1 cellular context compared by ENCODE assay signal in the genomic region with DNA sequence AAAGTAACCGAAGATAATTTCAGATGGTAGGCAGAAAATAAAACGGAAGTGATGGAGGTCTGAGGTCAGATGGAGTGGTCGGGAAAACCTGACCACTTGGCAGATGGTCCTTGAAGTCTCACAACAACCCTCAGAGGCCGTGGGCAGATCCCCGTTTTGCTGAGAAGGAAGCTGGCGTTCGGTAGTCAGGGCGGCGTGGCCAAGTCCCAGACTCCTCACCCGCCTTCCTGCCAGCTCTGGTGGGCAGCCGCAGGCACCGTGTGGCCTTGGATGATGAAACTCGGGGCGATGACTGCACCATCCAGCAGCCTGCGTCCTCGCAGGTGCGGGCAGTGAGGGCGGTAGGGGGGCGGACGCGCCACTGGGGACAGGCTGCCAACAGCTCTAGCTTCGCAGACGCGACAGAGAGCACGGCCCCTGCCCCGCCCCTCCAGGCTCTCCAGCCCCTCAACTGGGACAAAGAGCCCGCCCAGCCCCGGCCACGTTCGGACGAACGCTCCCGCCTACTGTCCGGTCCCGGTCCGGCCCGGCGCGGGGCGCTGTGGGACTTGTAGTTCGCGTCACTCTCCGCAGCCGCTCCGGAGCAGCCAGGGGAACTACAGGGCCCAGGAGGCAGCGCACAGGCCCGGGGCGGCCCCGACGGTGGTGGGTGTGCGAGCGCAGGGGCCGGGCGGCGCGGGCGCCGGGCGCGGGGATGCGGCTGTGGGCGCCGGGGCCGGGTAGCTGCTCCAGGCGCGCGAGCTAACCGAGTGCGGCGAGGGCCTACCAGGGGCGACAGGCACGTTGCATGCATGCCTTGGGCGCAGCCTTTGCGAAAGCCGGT.
TF ChIP-seq lines count a peak whose summit lies in the region.

A gene with protein sequence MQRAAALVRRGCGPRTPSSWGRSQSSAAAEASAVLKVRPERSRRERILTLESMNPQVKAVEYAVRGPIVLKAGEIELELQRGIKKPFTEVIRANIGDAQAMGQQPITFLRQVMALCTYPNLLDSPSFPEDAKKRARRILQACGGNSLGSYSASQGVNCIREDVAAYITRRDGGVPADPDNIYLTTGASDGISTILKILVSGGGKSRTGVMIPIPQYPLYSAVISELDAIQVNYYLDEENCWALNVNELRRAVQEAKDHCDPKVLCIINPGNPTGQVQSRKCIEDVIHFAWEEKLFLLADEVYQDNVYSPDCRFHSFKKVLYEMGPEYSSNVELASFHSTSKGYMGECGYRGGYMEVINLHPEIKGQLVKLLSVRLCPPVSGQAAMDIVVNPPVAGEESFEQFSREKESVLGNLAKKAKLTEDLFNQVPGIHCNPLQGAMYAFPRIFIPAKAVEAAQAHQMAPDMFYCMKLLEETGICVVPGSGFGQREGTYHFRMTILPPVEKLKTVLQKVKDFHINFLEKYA (plus strand): TSS at position 673 of the 823 bp plus-strand sequence. CDS start 354 bp downstream, outside the sequence.

TF ChIP-seq in K562, 482 proteins besides CTCF, POLR2A, EP300 and RAD21 (continued from another document and continues in another):
- TF ChIP-seq POLR3G (IDR thresholded peaks at IDR 0.05; ENCODE audit: extremely low read depth, insufficient read length, insufficient replicate concordance) (no peak), ZNF274 (IDR thresholded peaks at IDR 0.05; ENCODE audit: borderline replicate concordance, low read depth, low read length) (no peak), ZBTB40 (IDR thresholded peaks at IDR 0.05) (0 out of 2 replicates have a peak, but pooled peaks have one; percentile 44), ZBTB40 (CRISPR knock-in tag; IDR thresholded peaks at IDR 0.05) (no peak), ELF2 (CRISPR knock-in tag; IDR thresholded peaks at IDR 0.05) (no peak), NRF1 (conservative IDR thresholded peaks at IDR 0.05 in 1 of 2, IDR thresholded peaks at IDR 0.05 in 1 of 2) (peak; percentile 74 to 79), ZBTB9 (CRISPR knock-in tag; IDR thresholded peaks at IDR 0.05) (0 out of 2 replicates have a peak, but pooled peaks have one; percentile 44), PHF21A (IDR thresholded peaks at IDR 0.05; ENCODE audit: borderline replicate concordance, low read depth) (no peak), SREBF2 (CRISPR knock-in tag; IDR thresholded peaks at IDR 0.05) (no peak), CEBPG (CRISPR knock-in tag; IDR thresholded peaks at IDR 0.05) (peak; percentile 98), CEBPG (tag; conservative IDR thresholded peaks at IDR 0.05 in 1 of 2, IDR thresholded peaks at IDR 0.05 in 1 of 2) (peak; percentile 87 to 95), C11orf30 (IDR thresholded peaks at IDR 0.05; ENCODE audit: low read depth) (no peak), ZNF143 (CRISPR knock-in tag; IDR thresholded peaks at IDR 0.05) (peak; percentile 94), SRSF7 (optimal IDR thresholded peaks at IDR 0.05; ENCODE audit: low read depth, low read length) (no peak), ZNF224 (CRISPR knock-in tag; IDR thresholded peaks at IDR 0.05) (no peak), ZNF354B (CRISPR knock-in tag; IDR thresholded peaks at IDR 0.05) (no peak), MBD2 (IDR thresholded peaks at IDR 0.05; ENCODE audit: borderline replicate concordance, low read depth) (peak; percentile 54; the same call in 1 of the 2 replicates), MCM5 (IDR thresholded peaks at IDR 0.05; ENCODE audit: low read depth) (no peak)
- TF ChIP-seq, protein P1, sequence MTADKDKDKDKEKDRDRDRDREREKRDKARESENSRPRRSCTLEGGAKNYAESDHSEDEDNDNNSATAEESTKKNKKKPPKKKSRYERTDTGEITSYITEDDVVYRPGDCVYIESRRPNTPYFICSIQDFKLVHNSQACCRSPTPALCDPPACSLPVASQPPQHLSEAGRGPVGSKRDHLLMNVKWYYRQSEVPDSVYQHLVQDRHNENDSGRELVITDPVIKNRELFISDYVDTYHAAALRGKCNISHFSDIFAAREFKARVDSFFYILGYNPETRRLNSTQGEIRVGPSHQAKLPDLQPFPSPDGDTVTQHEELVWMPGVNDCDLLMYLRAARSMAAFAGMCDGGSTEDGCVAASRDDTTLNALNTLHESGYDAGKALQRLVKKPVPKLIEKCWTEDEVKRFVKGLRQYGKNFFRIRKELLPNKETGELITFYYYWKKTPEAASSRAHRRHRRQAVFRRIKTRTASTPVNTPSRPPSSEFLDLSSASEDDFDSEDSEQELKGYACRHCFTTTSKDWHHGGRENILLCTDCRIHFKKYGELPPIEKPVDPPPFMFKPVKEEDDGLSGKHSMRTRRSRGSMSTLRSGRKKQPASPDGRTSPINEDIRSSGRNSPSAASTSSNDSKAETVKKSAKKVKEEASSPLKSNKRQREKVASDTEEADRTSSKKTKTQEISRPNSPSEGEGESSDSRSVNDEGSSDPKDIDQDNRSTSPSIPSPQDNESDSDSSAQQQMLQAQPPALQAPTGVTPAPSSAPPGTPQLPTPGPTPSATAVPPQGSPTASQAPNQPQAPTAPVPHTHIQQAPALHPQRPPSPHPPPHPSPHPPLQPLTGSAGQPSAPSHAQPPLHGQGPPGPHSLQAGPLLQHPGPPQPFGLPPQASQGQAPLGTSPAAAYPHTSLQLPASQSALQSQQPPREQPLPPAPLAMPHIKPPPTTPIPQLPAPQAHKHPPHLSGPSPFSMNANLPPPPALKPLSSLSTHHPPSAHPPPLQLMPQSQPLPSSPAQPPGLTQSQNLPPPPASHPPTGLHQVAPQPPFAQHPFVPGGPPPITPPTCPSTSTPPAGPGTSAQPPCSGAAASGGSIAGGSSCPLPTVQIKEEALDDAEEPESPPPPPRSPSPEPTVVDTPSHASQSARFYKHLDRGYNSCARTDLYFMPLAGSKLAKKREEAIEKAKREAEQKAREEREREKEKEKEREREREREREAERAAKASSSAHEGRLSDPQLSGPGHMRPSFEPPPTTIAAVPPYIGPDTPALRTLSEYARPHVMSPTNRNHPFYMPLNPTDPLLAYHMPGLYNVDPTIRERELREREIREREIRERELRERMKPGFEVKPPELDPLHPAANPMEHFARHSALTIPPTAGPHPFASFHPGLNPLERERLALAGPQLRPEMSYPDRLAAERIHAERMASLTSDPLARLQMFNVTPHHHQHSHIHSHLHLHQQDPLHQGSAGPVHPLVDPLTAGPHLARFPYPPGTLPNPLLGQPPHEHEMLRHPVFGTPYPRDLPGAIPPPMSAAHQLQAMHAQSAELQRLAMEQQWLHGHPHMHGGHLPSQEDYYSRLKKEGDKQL (CRISPR knock-in tag; IDR thresholded peaks at IDR 0.05; ENCODE audit: borderline replicate concordance), result 0 out of 2 replicates have a peak, but pooled peaks have one; percentile 36
- TF ChIP-seq, protein P2, sequence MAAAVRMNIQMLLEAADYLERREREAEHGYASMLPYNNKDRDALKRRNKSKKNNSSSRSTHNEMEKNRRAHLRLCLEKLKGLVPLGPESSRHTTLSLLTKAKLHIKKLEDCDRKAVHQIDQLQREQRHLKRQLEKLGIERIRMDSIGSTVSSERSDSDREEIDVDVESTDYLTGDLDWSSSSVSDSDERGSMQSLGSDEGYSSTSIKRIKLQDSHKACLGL (CRISPR knock-in tag; IDR thresholded peaks at IDR 0.05; ENCODE audit: borderline replicate concordance, poor library complexity, severe bottlenecking), result no peak
- TF ChIP-seq, protein P3, sequence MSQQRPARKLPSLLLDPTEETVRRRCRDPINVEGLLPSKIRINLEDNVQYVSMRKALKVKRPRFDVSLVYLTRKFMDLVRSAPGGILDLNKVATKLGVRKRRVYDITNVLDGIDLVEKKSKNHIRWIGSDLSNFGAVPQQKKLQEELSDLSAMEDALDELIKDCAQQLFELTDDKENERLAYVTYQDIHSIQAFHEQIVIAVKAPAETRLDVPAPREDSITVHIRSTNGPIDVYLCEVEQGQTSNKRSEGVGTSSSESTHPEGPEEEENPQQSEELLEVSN (IDR thresholded peaks at IDR 0.05; ENCODE audit: borderline replicate concordance in 1 of 2, extremely low read depth in 1 of 2, insufficient read depth in 1 of 2, insufficient read length in 1 of 2, low read depth in 1 of 2, low read length in 1 of 2, poor library complexity in 1 of 2, severe bottlenecking in 1 of 2), result peak; percentile 80 to 93
- TF ChIP-seq, protein P4, sequence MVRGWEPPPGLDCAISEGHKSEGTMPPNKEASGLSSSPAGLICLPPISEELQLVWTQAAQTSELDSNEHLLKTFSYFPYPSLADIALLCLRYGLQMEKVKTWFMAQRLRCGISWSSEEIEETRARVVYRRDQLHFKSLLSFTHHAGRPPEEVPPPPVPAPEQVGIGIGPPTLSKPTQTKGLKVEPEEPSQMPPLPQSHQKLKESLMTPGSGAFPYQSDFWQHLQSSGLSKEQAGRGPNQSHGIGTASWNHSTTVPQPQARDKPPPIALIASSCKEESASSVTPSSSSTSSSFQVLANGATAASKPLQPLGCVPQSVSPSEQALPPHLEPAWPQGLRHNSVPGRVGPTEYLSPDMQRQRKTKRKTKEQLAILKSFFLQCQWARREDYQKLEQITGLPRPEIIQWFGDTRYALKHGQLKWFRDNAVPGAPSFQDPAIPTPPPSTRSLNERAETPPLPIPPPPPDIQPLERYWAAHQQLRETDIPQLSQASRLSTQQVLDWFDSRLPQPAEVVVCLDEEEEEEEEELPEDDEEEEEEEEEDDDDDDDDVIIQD (CRISPR knock-in tag; IDR thresholded peaks at IDR 0.05), result no peak
